ENCODE assay signal across 15 cellular contexts in the genomic region with DNA sequence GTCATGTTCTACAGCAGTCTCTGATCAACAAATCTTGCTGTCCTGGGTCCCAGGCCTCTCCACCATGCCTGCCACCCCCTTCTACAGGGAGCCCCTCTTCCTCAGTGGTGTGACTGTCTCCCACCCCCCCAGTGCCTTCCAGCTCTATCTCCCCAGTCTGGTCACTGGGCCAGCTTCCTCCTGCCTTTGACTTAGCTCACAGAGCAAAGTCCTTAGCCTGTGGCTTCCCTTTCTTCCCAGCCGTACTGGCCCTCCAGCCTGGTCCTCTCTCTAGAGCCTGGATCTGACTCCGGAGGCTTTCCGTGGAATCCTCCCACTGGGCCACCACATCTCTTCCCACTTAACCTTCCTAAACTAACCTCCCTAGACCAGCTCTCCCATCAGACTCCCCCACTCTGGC.
"Had no signal": no experiment of that assay in that cellular context is flagged by ENCODE, and none has a peak within 500 bp of the region (broad histone marks: within the 10 kb centered on the region; RNA-seq: fewer than 3 reads in every experiment).

No MANE protein-coding gene starts in this region.

- H3K27me3 Mint-ChIP-seq: activated CD4-positive, alpha-beta T cell treated with anti-CD3 and anti-CD28 coated beads for 36 hours; activated naive CD4-positive, alpha-beta T cell treated with anti-CD3 and anti-CD28 coated beads, Interleukin-2, amount 50 U/mL, for 24 hours; naive thymus-derived CD8-positive, alpha-beta T cell had no signal

- DNase-seq: activated CD4-positive, alpha-beta T cell treated with anti-CD3 and anti-CD28 coated beads for 36 hours; activated CD8-positive, alpha-beta memory T cell treated with anti-CD3 and anti-CD28 coated beads for 24 hours; brain microvascular endothelial cell; cerebellar nuclear complex; hypothalamus; naive thymus-derived CD8-positive, alpha-beta T cell; sigmoid colon; stimulated activated CD4-positive, alpha-beta T cell treated with anti-CD3 and anti-CD28 coated beads, Interleukin-4, amount 100 ng/mL, for 1 hour; stimulated activated CD8-positive, alpha-beta memory T cell treated with anti-CD3 and anti-CD28 coated beads, Interleukin-4, amount 100 ng/mL, for 48 hours; stomach; WERI-Rb-1 had no signal

- ATAC-seq: activated CD4-positive, alpha-beta T cell treated with anti-CD3 and anti-CD28 coated beads for 36 hours; naive thymus-derived CD8-positive, alpha-beta T cell had no signal

- H3K27me3 ChIP-seq: brain microvascular endothelial cell, esophagus muscularis mucosa, sigmoid colon, stomach had no signal

- H3K4me1 ChIP-seq: sigmoid colon had no signal

- H3K36me3 ChIP-seq: brain microvascular endothelial cell, esophagus muscularis mucosa, sigmoid colon, stomach, thoracic aorta, WERI-Rb-1 had no signal

- H3K9me3 ChIP-seq: esophagus muscularis mucosa, sigmoid colon, stomach, thoracic aorta had no signal

- H3K4me3 Mint-ChIP-seq: activated CD4-positive, alpha-beta T cell treated with anti-CD3 and anti-CD28 coated beads for 36 hours; activated naive CD4-positive, alpha-beta T cell treated with anti-CD3 and anti-CD28 coated beads, Interleukin-2, amount 50 U/mL, for 24 hours; naive thymus-derived CD8-positive, alpha-beta T cell had no signal

- H3K27ac ChIP-seq: brain microvascular endothelial cell, esophagus muscularis mucosa, sigmoid colon, stomach, thoracic aorta, WERI-Rb-1 had no signal

- H3K27ac Mint-ChIP-seq: activated CD4-positive, alpha-beta T cell treated with anti-CD3 and anti-CD28 coated beads for 36 hours; activated naive CD4-positive, alpha-beta T cell treated with anti-CD3 and anti-CD28 coated beads, Interleukin-2, amount 50 U/mL, for 24 hours had no signal

- H3K4me3 ChIP-seq: esophagus muscularis mucosa, lung, sigmoid colon, stomach, thoracic aorta had no signal
